ENCODE assay signal across 2 cellular contexts in the genomic region with DNA sequence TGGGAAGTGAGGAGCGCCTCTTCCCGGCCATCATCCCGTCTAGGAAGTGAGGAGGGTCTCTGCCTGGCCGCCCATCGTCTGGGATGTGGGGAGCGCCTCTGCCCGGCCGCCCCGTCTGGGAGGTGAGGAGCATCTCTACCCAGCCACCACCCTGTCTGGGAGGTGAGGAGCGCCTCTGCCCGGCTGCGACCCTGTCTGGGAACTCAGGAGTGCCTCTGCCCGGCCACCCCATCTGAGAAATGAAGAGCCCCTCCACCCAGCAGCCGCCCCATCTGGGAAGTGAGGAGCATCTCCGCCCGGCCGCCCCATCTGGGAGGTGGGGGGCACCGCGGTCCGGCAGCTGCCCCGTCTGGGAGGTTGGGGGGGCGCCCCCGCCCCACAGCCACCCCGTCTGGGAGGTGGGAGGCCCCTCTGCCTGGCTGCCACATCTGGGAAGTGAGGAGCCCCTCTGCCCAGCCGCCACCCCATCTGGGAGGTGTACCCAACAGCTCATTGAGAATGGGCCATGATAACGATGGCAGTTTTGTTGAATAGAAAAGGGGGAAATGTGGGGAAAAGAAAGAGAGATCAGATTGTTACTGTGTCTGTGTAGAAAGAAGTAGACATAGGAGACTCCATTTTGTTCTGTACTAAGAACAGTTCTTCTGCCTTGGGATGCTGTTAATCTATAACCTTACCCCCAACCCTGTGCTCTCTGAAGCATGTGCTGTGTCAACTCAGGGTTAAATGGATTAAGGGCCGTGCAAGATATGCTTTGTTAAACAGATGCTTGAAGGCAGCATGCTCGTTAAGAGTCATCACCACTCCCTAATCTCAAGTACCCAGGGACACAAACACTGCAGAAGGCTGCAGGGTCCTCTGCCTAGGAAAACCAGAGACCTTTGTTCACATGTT.
TF ChIP-seq lines count a peak whose summit lies in the region.
"Not testable (repeated sequence)": the region's sequence is repeated elsewhere in the genome, so short reads cannot be mapped to it uniquely, and the experiment has no call there.

No MANE protein-coding gene starts in this region.

TF ChIP-seq in K562, 482 proteins besides CTCF, POLR2A, EP300 and RAD21 (continues in another document):
- TF ChIP-seq KDM1A (IDR thresholded peaks at IDR 0.05) (peak; percentile 55 to 63; a peak in 2 of 4 replicates), TAL1 (IDR thresholded peaks at IDR 0.05) (peak; percentile 77), MTA2 (IDR thresholded peaks at IDR 0.05; ENCODE audit: low read depth) (peak; percentile 59; the same call in 1 of the 2 replicates), HDAC1 (IDR thresholded peaks at IDR 0.05) (0 out of 4 replicates have a peak, but pooled peaks of 1 of the 2 experiments have one; percentile 21), NCOR1 (IDR thresholded peaks at IDR 0.05) (peak; percentile 82), NR4A1 (tag; IDR thresholded peaks at IDR 0.05) (0 out of 2 replicates have a peak, but pooled peaks have one; percentile 56), ARID1B (IDR thresholded peaks at IDR 0.05) (peak; percentile 72), TRIM24 (IDR thresholded peaks at IDR 0.05) (peak; percentile 80; a peak in 3 of 4 replicates), TEAD4 (IDR thresholded peaks at IDR 0.05; ENCODE audit: low read length) (peak; percentile 55), NR2C1 (IDR thresholded peaks at IDR 0.05) (0 out of 2 replicates have a peak, but pooled peaks have one; percentile 13), SOX6 (IDR thresholded peaks at IDR 0.05) (0 out of 2 replicates have a peak, but pooled peaks have one; percentile 10), CBFA2T3 (IDR thresholded peaks at IDR 0.05) (peak; percentile 92), TCF3 (CRISPR knock-in tag; IDR thresholded peaks at IDR 0.05) (peak; percentile 74), DMBX1 (CRISPR knock-in tag; IDR thresholded peaks at IDR 0.05; ENCODE audit: borderline replicate concordance) (peak; percentile 38; the same call in 1 of the 2 replicates), ZNF583 (CRISPR knock-in tag; IDR thresholded peaks at IDR 0.05) (peak; percentile 61; the same call in 1 of the 2 replicates), CBFA2T2 (conservative IDR thresholded peaks at IDR 0.05) (peak; percentile 92), CXXC5 (CRISPR knock-in tag; IDR thresholded peaks at IDR 0.05) (peak; percentile 43; the same call in 1 of the 2 replicates), POLR2AphosphoS5 (IDR thresholded peaks at IDR 0.05; ENCODE audit: control insufficient read depth, insufficient read depth, low read depth, low read length) (0 out of 2 replicates have a peak, but pooled peaks have one; percentile 35), DPF2 (IDR thresholded peaks at IDR 0.05) (0 out of 2 replicates have a peak, but pooled peaks have one; percentile 24), NFIC (IDR thresholded peaks at IDR 0.05) (peak; percentile 62)
- TF ChIP-seq NR4A1 (CRISPR knock-in tag; IDR thresholded peaks at IDR 0.05); TEAD4 (CRISPR knock-in tag; IDR thresholded peaks at IDR 0.05; ENCODE audit: borderline replicate concordance); NR2C1 (tag; IDR thresholded peaks at IDR 0.05): not testable (repeated sequence)
- TF ChIP-seq, protein P1, sequence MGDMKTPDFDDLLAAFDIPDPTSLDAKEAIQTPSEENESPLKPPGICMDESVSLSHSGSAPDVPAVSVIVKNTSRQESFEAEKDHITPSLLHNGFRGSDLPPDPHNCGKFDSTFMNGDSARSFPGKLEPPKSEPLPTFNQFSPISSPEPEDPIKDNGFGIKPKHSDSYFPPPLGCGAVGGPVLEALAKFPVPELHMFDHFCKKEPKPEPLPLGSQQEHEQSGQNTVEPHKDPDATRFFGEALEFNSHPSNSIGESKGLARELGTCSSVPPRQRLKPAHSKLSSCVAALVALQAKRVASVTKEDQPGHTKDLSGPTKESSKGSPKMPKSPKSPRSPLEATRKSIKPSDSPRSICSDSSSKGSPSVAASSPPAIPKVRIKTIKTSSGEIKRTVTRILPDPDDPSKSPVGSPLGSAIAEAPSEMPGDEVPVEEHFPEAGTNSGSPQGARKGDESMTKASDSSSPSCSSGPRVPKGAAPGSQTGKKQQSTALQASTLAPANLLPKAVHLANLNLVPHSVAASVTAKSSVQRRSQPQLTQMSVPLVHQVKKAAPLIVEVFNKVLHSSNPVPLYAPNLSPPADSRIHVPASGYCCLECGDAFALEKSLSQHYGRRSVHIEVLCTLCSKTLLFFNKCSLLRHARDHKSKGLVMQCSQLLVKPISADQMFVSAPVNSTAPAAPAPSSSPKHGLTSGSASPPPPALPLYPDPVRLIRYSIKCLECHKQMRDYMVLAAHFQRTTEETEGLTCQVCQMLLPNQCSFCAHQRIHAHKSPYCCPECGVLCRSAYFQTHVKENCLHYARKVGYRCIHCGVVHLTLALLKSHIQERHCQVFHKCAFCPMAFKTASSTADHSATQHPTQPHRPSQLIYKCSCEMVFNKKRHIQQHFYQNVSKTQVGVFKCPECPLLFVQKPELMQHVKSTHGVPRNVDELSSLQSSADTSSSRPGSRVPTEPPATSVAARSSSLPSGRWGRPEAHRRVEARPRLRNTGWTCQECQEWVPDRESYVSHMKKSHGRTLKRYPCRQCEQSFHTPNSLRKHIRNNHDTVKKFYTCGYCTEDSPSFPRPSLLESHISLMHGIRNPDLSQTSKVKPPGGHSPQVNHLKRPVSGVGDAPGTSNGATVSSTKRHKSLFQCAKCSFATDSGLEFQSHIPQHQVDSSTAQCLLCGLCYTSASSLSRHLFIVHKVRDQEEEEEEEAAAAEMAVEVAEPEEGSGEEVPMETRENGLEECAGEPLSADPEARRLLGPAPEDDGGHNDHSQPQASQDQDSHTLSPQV (IDR thresholded peaks at IDR 0.05) = peak; percentile 59
- TF ChIP-seq, protein P2, sequence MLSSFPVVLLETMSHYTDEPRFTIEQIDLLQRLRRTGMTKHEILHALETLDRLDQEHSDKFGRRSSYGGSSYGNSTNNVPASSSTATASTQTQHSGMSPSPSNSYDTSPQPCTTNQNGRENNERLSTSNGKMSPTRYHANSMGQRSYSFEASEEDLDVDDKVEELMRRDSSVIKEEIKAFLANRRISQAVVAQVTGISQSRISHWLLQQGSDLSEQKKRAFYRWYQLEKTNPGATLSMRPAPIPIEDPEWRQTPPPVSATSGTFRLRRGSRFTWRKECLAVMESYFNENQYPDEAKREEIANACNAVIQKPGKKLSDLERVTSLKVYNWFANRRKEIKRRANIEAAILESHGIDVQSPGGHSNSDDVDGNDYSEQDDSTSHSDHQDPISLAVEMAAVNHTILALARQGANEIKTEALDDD (IDR thresholded peaks at IDR 0.05) = peak; percentile 82
- TF ChIP-seq, protein P3, sequence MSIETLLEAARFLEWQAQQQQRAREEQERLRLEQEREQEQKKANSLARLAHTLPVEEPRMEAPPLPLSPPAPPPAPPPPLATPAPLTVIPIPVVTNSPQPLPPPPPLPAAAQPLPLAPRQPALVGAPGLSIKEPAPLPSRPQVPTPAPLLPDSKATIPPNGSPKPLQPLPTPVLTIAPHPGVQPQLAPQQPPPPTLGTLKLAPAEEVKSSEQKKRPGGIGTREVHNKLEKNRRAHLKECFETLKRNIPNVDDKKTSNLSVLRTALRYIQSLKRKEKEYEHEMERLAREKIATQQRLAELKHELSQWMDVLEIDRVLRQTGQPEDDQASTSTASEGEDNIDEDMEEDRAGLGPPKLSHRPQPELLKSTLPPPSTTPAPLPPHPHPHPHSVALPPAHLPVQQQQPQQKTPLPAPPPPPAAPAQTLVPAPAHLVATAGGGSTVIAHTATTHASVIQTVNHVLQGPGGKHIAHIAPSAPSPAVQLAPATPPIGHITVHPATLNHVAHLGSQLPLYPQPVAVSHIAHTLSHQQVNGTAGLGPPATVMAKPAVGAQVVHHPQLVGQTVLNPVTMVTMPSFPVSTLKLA (conservative IDR thresholded peaks at IDR 0.05) = peak; percentile 28 to 37; a peak in 2 of 4 replicates
- TF ChIP-seq, protein P4, sequence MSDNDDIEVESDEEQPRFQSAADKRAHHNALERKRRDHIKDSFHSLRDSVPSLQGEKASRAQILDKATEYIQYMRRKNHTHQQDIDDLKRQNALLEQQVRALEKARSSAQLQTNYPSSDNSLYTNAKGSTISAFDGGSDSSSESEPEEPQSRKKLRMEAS (CRISPR knock-in tag; IDR thresholded peaks at IDR 0.05) = peak; percentile 46; the same call in 1 of the 2 replicates

TF ChIP-seq in HepG2, 621 proteins besides CTCF, POLR2A, EP300 and RAD21:
- TF ChIP-seq ZNF652 (CRISPR knock-in tag; IDR thresholded peaks at IDR 0.05; ENCODE audit: borderline replicate concordance, low read depth) = peak; percentile 77
- TF ChIP-seq, protein P5, sequence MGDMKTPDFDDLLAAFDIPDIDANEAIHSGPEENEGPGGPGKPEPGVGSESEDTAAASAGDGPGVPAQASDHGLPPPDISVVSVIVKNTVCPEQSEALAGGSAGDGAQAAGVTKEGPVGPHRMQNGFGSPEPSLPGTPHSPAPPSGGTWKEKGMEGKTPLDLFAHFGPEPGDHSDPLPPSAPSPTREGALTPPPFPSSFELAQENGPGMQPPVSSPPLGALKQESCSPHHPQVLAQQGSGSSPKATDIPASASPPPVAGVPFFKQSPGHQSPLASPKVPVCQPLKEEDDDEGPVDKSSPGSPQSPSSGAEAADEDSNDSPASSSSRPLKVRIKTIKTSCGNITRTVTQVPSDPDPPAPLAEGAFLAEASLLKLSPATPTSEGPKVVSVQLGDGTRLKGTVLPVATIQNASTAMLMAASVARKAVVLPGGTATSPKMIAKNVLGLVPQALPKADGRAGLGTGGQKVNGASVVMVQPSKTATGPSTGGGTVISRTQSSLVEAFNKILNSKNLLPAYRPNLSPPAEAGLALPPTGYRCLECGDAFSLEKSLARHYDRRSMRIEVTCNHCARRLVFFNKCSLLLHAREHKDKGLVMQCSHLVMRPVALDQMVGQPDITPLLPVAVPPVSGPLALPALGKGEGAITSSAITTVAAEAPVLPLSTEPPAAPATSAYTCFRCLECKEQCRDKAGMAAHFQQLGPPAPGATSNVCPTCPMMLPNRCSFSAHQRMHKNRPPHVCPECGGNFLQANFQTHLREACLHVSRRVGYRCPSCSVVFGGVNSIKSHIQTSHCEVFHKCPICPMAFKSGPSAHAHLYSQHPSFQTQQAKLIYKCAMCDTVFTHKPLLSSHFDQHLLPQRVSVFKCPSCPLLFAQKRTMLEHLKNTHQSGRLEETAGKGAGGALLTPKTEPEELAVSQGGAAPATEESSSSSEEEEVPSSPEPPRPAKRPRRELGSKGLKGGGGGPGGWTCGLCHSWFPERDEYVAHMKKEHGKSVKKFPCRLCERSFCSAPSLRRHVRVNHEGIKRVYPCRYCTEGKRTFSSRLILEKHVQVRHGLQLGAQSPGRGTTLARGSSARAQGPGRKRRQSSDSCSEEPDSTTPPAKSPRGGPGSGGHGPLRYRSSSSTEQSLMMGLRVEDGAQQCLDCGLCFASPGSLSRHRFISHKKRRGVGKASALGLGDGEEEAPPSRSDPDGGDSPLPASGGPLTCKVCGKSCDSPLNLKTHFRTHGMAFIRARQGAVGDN (CRISPR knock-in tag; IDR thresholded peaks at IDR 0.05) = peak; percentile 17; the same call in 1 of the 2 replicates
- not testable (repeated sequence) for TF ChIP-seq SOX13 (IDR thresholded peaks at IDR 0.05)
- peak in 1 of 2 experiments; percentile 43; a peak in 2 of 4 replicates for TF ChIP-seq SOX13 (CRISPR knock-in tag; conservative IDR thresholded peaks at IDR 0.05 in 1 of 2, IDR thresholded peaks at IDR 0.05 in 1 of 2)
TF ChIP-seq in HepG2: peak in this region for 3; not testable (repeated sequence) for 618.
